1 cellular context compared by ENCODE assay signal in the genomic region with DNA sequence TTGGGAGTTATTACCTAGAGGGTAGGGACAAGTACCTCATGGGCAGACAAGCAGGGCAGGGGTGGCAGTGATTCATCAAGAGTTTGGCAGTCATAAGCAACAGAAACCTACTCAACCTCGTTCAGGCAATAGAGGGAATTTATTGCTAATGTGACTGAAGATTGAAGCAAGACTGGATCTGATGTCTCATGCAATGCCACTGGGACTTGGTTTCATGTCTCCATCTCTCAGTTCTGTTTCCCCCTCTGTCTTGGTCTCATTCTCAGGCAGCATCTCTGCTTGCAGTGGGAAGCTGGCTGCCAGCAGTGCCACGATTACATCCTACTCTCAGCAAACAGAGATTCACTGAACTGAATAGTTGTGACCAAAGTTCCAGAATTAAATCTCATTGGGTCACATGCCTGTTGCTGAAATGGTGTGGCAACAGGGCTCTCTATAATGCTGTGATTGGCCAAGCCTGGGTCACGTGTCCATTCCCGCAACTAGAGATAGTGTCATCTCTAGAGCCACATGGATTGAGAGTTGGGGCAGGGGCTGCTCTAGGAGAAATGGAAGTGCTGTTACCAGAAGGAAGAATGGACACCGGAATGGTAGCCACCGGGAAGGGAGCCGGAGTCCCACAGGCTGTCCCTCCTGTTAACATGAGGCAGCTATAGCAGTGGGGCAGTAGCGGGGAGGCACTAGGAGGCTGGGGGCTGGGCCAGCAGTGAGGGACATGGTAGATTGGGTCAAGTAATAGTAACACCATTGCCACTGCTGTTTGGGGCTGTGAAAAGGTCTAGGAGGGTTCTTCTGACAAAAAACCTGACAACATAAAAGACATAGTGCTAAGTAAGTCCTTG.
TF ChIP-seq lines count a peak whose summit lies in the region.

No MANE protein-coding gene starts in this region.

TF ChIP-seq in K562, 482 proteins besides CTCF, POLR2A, EP300 and RAD21 (continued from another document and continues in another):
- TF ChIP-seq, protein P1, sequence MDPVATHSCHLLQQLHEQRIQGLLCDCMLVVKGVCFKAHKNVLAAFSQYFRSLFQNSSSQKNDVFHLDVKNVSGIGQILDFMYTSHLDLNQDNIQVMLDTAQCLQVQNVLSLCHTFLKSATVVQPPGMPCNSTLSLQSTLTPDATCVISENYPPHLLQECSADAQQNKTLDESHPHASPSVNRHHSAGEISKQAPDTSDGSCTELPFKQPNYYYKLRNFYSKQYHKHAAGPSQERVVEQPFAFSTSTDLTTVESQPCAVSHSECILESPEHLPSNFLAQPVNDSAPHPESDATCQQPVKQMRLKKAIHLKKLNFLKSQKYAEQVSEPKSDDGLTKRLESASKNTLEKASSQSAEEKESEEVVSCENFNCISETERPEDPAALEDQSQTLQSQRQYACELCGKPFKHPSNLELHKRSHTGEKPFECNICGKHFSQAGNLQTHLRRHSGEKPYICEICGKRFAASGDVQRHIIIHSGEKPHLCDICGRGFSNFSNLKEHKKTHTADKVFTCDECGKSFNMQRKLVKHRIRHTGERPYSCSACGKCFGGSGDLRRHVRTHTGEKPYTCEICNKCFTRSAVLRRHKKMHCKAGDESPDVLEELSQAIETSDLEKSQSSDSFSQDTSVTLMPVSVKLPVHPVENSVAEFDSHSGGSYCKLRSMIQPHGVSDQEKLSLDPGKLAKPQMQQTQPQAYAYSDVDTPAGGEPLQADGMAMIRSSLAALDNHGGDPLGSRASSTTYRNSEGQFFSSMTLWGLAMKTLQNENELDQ (CRISPR knock-in tag; IDR thresholded peaks at IDR 0.05; ENCODE audit: borderline replicate concordance) = 0 out of 2 replicates have a peak, but pooled peaks have one; percentile 72
- peak; percentile 11; the same call in 1 of the 2 replicates for TF ChIP-seq TCF3 (CRISPR knock-in tag; IDR thresholded peaks at IDR 0.05)
- peak; percentile 99 for TF ChIP-seq RAD51 (IDR thresholded peaks at IDR 0.05; ENCODE audit: borderline replicate concordance, low read depth)
- TF ChIP-seq, protein P2, sequence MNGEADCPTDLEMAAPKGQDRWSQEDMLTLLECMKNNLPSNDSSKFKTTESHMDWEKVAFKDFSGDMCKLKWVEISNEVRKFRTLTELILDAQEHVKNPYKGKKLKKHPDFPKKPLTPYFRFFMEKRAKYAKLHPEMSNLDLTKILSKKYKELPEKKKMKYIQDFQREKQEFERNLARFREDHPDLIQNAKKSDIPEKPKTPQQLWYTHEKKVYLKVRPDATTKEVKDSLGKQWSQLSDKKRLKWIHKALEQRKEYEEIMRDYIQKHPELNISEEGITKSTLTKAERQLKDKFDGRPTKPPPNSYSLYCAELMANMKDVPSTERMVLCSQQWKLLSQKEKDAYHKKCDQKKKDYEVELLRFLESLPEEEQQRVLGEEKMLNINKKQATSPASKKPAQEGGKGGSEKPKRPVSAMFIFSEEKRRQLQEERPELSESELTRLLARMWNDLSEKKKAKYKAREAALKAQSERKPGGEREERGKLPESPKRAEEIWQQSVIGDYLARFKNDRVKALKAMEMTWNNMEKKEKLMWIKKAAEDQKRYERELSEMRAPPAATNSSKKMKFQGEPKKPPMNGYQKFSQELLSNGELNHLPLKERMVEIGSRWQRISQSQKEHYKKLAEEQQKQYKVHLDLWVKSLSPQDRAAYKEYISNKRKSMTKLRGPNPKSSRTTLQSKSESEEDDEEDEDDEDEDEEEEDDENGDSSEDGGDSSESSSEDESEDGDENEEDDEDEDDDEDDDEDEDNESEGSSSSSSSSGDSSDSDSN (IDR thresholded peaks at IDR 0.05; ENCODE audit: borderline replicate concordance in 1 of 2, low read depth in 2 of 2, low read length in 2 of 2) = no peak
- TF ChIP-seq, protein P3, sequence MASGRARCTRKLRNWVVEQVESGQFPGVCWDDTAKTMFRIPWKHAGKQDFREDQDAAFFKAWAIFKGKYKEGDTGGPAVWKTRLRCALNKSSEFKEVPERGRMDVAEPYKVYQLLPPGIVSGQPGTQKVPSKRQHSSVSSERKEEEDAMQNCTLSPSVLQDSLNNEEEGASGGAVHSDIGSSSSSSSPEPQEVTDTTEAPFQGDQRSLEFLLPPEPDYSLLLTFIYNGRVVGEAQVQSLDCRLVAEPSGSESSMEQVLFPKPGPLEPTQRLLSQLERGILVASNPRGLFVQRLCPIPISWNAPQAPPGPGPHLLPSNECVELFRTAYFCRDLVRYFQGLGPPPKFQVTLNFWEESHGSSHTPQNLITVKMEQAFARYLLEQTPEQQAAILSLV (tag; IDR thresholded peaks at IDR 0.05) = peak; percentile 65; the same call in 1 of the 2 replicates
- peak in 1 of 2 experiments; percentile 71; a peak in 2 of 4 replicates for TF ChIP-seq TRIM24 (IDR thresholded peaks at IDR 0.05)
- no peak for TF ChIP-seq ZNF140 (CRISPR knock-in tag; IDR thresholded peaks at IDR 0.05)
- TF ChIP-seq, protein P4, sequence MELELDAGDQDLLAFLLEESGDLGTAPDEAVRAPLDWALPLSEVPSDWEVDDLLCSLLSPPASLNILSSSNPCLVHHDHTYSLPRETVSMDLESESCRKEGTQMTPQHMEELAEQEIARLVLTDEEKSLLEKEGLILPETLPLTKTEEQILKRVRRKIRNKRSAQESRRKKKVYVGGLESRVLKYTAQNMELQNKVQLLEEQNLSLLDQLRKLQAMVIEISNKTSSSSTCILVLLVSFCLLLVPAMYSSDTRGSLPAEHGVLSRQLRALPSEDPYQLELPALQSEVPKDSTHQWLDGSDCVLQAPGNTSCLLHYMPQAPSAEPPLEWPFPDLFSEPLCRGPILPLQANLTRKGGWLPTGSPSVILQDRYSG (tag; conservative IDR thresholded peaks at IDR 0.05; ENCODE audit: low read depth) = 0 out of 2 replicates have a peak, but pooled peaks have one; percentile 56
- no peak; the same call in 1 of the 2 replicates for TF ChIP-seq JUNB (CRISPR knock-in tag; conservative IDR thresholded peaks at IDR 0.05)
- TF ChIP-seq ZNF785 (CRISPR knock-in tag; IDR thresholded peaks at IDR 0.05) = no peak
- TF ChIP-seq, protein P5, sequence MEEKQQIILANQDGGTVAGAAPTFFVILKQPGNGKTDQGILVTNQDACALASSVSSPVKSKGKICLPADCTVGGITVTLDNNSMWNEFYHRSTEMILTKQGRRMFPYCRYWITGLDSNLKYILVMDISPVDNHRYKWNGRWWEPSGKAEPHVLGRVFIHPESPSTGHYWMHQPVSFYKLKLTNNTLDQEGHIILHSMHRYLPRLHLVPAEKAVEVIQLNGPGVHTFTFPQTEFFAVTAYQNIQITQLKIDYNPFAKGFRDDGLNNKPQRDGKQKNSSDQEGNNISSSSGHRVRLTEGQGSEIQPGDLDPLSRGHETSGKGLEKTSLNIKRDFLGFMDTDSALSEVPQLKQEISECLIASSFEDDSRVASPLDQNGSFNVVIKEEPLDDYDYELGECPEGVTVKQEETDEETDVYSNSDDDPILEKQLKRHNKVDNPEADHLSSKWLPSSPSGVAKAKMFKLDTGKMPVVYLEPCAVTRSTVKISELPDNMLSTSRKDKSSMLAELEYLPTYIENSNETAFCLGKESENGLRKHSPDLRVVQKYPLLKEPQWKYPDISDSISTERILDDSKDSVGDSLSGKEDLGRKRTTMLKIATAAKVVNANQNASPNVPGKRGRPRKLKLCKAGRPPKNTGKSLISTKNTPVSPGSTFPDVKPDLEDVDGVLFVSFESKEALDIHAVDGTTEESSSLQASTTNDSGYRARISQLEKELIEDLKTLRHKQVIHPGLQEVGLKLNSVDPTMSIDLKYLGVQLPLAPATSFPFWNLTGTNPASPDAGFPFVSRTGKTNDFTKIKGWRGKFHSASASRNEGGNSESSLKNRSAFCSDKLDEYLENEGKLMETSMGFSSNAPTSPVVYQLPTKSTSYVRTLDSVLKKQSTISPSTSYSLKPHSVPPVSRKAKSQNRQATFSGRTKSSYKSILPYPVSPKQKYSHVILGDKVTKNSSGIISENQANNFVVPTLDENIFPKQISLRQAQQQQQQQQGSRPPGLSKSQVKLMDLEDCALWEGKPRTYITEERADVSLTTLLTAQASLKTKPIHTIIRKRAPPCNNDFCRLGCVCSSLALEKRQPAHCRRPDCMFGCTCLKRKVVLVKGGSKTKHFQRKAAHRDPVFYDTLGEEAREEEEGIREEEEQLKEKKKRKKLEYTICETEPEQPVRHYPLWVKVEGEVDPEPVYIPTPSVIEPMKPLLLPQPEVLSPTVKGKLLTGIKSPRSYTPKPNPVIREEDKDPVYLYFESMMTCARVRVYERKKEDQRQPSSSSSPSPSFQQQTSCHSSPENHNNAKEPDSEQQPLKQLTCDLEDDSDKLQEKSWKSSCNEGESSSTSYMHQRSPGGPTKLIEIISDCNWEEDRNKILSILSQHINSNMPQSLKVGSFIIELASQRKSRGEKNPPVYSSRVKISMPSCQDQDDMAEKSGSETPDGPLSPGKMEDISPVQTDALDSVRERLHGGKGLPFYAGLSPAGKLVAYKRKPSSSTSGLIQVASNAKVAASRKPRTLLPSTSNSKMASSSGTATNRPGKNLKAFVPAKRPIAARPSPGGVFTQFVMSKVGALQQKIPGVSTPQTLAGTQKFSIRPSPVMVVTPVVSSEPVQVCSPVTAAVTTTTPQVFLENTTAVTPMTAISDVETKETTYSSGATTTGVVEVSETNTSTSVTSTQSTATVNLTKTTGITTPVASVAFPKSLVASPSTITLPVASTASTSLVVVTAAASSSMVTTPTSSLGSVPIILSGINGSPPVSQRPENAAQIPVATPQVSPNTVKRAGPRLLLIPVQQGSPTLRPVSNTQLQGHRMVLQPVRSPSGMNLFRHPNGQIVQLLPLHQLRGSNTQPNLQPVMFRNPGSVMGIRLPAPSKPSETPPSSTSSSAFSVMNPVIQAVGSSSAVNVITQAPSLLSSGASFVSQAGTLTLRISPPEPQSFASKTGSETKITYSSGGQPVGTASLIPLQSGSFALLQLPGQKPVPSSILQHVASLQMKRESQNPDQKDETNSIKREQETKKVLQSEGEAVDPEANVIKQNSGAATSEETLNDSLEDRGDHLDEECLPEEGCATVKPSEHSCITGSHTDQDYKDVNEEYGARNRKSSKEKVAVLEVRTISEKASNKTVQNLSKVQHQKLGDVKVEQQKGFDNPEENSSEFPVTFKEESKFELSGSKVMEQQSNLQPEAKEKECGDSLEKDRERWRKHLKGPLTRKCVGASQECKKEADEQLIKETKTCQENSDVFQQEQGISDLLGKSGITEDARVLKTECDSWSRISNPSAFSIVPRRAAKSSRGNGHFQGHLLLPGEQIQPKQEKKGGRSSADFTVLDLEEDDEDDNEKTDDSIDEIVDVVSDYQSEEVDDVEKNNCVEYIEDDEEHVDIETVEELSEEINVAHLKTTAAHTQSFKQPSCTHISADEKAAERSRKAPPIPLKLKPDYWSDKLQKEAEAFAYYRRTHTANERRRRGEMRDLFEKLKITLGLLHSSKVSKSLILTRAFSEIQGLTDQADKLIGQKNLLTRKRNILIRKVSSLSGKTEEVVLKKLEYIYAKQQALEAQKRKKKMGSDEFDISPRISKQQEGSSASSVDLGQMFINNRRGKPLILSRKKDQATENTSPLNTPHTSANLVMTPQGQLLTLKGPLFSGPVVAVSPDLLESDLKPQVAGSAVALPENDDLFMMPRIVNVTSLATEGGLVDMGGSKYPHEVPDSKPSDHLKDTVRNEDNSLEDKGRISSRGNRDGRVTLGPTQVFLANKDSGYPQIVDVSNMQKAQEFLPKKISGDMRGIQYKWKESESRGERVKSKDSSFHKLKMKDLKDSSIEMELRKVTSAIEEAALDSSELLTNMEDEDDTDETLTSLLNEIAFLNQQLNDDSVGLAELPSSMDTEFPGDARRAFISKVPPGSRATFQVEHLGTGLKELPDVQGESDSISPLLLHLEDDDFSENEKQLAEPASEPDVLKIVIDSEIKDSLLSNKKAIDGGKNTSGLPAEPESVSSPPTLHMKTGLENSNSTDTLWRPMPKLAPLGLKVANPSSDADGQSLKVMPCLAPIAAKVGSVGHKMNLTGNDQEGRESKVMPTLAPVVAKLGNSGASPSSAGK (IDR thresholded peaks at IDR 0.05) = peak; percentile 98
- TF ChIP-seq ZNF121 (CRISPR knock-in tag; conservative IDR thresholded peaks at IDR 0.05) = 0 out of 2 replicates have a peak, but pooled peaks have one; percentile 13
- TF ChIP-seq, protein P6, sequence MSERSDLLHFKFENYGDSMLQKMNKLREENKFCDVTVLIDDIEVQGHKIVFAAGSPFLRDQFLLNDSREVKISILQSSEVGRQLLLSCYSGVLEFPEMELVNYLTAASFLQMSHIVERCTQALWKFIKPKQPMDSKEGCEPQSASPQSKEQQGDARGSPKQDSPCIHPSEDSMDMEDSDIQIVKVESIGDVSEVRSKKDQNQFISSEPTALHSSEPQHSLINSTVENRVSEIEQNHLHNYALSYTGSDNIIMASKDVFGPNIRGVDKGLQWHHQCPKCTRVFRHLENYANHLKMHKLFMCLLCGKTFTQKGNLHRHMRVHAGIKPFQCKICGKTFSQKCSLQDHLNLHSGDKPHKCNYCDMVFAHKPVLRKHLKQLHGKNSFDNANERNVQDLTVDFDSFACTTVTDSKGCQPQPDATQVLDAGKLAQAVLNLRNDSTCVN (CRISPR knock-in tag; IDR thresholded peaks at IDR 0.05) = 0 out of 2 replicates have a peak, but pooled peaks have one; percentile 17
- TF ChIP-seq ILF3 (IDR thresholded peaks at IDR 0.05; ENCODE audit: borderline replicate concordance) = no peak
- TF ChIP-seq SNRNP70 (optimal IDR thresholded peaks at IDR 0.05; ENCODE audit: low read depth, low read length) = no peak
- TF ChIP-seq NFYB (IDR thresholded peaks at IDR 0.05; ENCODE audit: extremely low read depth, insufficient read length) = peak; percentile 73
- TF ChIP-seq ZNF589 (CRISPR knock-in tag; IDR thresholded peaks at IDR 0.05; ENCODE audit: low read depth) = peak; percentile 92; the same call in 1 of the 2 replicates
- TF ChIP-seq TOE1 (IDR thresholded peaks at IDR 0.05; ENCODE audit: borderline replicate concordance) = peak; percentile 98
- no peak for TF ChIP-seq TOE1 (CRISPR knock-in tag; IDR thresholded peaks at IDR 0.05; ENCODE audit: borderline replicate concordance, low read depth)
- no peak for TF ChIP-seq ETV6 (IDR thresholded peaks at IDR 0.05; ENCODE audit: borderline replicate concordance in 1 of 2, low read depth in 2 of 2, low read length in 1 of 2)
- TF ChIP-seq ETV6 (CRISPR knock-in tag; IDR thresholded peaks at IDR 0.05; ENCODE audit: borderline replicate concordance) = 0 out of 2 replicates have a peak, but pooled peaks have one; percentile 55
- TF ChIP-seq, protein P7, sequence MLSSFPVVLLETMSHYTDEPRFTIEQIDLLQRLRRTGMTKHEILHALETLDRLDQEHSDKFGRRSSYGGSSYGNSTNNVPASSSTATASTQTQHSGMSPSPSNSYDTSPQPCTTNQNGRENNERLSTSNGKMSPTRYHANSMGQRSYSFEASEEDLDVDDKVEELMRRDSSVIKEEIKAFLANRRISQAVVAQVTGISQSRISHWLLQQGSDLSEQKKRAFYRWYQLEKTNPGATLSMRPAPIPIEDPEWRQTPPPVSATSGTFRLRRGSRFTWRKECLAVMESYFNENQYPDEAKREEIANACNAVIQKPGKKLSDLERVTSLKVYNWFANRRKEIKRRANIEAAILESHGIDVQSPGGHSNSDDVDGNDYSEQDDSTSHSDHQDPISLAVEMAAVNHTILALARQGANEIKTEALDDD (IDR thresholded peaks at IDR 0.05) = no peak
- 0 out of 2 replicates have a peak, but pooled peaks have one; percentile 25 for TF ChIP-seq NR4A1 (CRISPR knock-in tag; IDR thresholded peaks at IDR 0.05)
- peak; percentile 75 for TF ChIP-seq NR4A1 (tag; IDR thresholded peaks at IDR 0.05)
- TF ChIP-seq, protein P8, sequence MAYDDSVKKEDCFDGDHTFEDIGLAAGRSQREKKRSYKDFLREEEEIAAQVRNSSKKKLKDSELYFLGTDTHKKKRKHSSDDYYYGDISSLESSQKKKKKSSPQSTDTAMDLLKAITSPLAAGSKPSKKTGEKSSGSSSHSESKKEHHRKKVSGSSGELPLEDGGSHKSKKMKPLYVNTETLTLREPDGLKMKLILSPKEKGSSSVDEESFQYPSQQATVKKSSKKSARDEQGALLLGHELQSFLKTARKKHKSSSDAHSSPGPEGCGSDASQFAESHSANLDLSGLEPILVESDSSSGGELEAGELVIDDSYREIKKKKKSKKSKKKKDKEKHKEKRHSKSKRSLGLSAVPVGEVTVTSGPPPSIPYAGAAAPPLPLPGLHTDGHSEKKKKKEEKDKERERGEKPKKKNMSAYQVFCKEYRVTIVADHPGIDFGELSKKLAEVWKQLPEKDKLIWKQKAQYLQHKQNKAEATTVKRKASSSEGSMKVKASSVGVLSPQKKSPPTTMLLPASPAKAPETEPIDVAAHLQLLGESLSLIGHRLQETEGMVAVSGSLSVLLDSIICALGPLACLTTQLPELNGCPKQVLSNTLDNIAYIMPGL (CRISPR knock-in tag; IDR thresholded peaks at IDR 0.05) = 0 out of 2 replicates have a peak, but pooled peaks have one; percentile 35
